ENCODE assay signal across 9 cellular contexts in the genomic region with DNA sequence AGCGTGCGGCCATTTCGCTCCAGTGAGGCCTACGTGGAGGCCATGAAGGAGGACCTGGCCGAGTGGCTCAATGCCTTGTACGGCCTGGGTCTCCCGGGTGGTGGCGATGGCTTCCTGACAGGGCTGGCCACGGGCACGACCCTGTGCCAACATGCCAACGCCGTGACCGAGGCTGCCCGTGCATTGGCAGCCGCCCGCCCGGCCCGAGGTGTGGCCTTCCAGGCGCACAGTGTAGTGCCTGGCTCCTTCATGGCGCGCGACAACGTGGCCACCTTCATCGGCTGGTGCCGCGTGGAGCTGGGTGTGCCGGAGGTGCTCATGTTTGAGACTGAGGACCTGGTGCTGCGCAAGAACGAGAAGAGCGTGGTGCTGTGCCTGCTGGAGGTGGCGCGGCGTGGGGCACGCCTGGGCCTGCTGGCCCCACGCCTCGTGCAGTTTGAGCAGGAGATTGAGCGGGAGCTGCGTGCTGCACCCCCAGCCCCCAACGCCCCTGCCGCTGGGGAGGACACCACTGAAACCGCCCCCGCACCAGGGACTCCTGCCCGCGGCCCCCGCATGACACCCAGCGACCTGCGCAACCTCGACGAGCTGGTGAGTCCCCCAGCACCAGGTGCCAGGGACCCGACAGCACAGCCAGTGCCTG. TPM values are rescaled to one million over a fixed set of nuclear protein-coding genes. Genes with fewer than 3 reads are reported as not detected.
DNase-seq lines count a peak whose midpoint lies in the region; TF ChIP-seq lines count a peak whose summit lies in the region.
"Had no signal": no experiment of that assay in that cellular context is flagged by ENCODE, and none has a peak within 500 bp of the region (broad histone marks: within the 10 kb centered on the region; RNA-seq: fewer than 3 reads in every experiment).

No MANE protein-coding gene starts in this region.

- H2AFZ ChIP-seq in trophoblast cell (ENCODE audit: insufficient read depth, low read length, poor library complexity) = no peak overlapping the region

- peaks cover 65 to 88% (median 79%) of the 10 kb centered on the region in 10 experiments for H3K4me1 ChIP-seq in BLaER1 treated with 17β-estradiol and CSF1 and Interleukin-3, amounts not matched to agents 10 nM and 100 nM
- H3K4me1 ChIP-seq in trophoblast cell (ENCODE audit: control insufficient read depth in 1 of 2, insufficient read depth in 2 of 2, low read length in 2 of 2) = peaks cover 25 to 33% of the 10 kb centered on the region in 2 experiments

- no peak overlapping the region for H2BK5ac ChIP-seq in trophoblast cell (ENCODE audit: low read depth, low read length, poor library complexity)

- no peak overlapping the region for H3K27ac ChIP-seq in BLaER1 treated with 17β-estradiol and CSF1 and Interleukin-3, amounts not matched to agents 10 nM and 100 nM
- no peak overlapping the region for H3K27ac ChIP-seq in trophoblast cell (ENCODE audit: low read depth, low read length)

- TF ChIP-seq CTCF in epithelial cell of proximal tubule (conservative IDR thresholded peaks at IDR 0.05; ENCODE audit: low read depth, low read length) = no peak

- no peak overlapping the region for H4K12ac ChIP-seq in trophoblast cell (ENCODE audit: low read depth, low read length)

- peaks cover 5% of the 10 kb centered on the region for H3K79me2 ChIP-seq in trophoblast cell (ENCODE audit: control insufficient read depth, insufficient read depth, low read length, poor library complexity)

- no peak overlapping the region for H4K8ac ChIP-seq in trophoblast cell (ENCODE audit: low read depth, low read length)

- H4K91ac ChIP-seq in trophoblast cell (ENCODE audit: low read depth, low read length) = no peak overlapping the region

- H3K14ac ChIP-seq in trophoblast cell (ENCODE audit: low read length) = no peak overlapping the region

- peaks cover 8 to 68% (median 60%) of the 10 kb centered on the region in 11 experiments for H3K27me3 ChIP-seq in BLaER1 treated with 17β-estradiol and CSF1 and Interleukin-3, amounts not matched to agents 10 nM and 100 nM
- no peaks in the 10 kb centered on the region for H3K27me3 ChIP-seq in MG63
- H3K27me3 ChIP-seq in trophoblast cell (ENCODE audit: insufficient read depth, low read length) = peaks cover 2% of the 10 kb centered on the region

- no peak overlapping the region for H3K4ac ChIP-seq in trophoblast cell (ENCODE audit: low read depth, low read length)

- H3K18ac ChIP-seq in trophoblast cell (ENCODE audit: low read length) = peak overlapping the region; percentile 13

- peak overlapping the region in 3 of 11 experiments; percentile 5 to 55 (median 38); a peak in 2 of 22 replicates for H3K9ac ChIP-seq in BLaER1 treated with 17β-estradiol and CSF1 and Interleukin-3, amounts not matched to agents 10 nM and 100 nM
- H3K9ac ChIP-seq in trophoblast cell (ENCODE audit: low read length) = no peak overlapping the region

- peaks cover 14% of the 10 kb centered on the region for H3K79me1 ChIP-seq in trophoblast cell (ENCODE audit: low read length)

- H3K4me2 ChIP-seq in BLaER1 treated with 17β-estradiol and CSF1 and Interleukin-3, amounts not matched to agents 10 nM and 100 nM = peak overlapping the region; percentile 60 to 99 (median 89)
- H3K4me2 ChIP-seq in trophoblast cell (ENCODE audit: low read length) = no peak overlapping the region

- peak overlapping the region in 3 of 10 experiments; percentile 26 to 82 (median 31); a peak in 5 of 20 replicates for H3K4me3 ChIP-seq in BLaER1 treated with 17β-estradiol and CSF1 and Interleukin-3, amounts not matched to agents 10 nM and 100 nM
- H3K4me3 ChIP-seq in MG63 (peak overlapping the region; percentile 83), epithelial cell of proximal tubule (ENCODE audit: low read depth, low read length) (peak overlapping the region; percentile 92), trophoblast cell (ENCODE audit: low read depth, low read length) (no peak overlapping the region)

- H2BK12ac ChIP-seq in trophoblast cell (ENCODE audit: low read length) = no peak overlapping the region

- H3K36me3 ChIP-seq in BLaER1 treated with 17β-estradiol and CSF1 and Interleukin-3, amounts not matched to agents 10 nM and 100 nM = no peaks in the 10 kb centered on the region
- H3K36me3 ChIP-seq in MG63 (peaks cover 14% of the 10 kb centered on the region), trophoblast cell (ENCODE audit: control insufficient read depth in 1 of 2, insufficient read depth in 2 of 2, low read length in 2 of 2) (peaks cover 7 to 9% of the 10 kb centered on the region in 2 experiments)

- no CpG with 5 or more reads among the region's 50 CpGs for WGBS in trophoblast cell (ENCODE audit: extremely low coverage, insufficient coverage, insufficient read length)

- H2BK120ac ChIP-seq in trophoblast cell (ENCODE audit: insufficient read depth, low read length, poor library complexity) = no peak overlapping the region

- no peaks in the 10 kb centered on the region for H3K9me3 ChIP-seq in BLaER1 treated with 17β-estradiol and CSF1 and Interleukin-3, amounts not matched to agents 10 nM and 100 nM (replicated peaks in 1 of 11)
- H3K9me3 ChIP-seq in MG63 = no peaks in the 10 kb centered on the region
- H3K9me3 ChIP-seq in trophoblast cell (ENCODE audit: insufficient read depth, low read depth, low read length) = peaks cover 2% of the 10 kb centered on the region

- H3K23ac ChIP-seq in trophoblast cell (ENCODE audit: low read length) = no peak overlapping the region

- DNase-seq in MG63 (no peak), epithelial cell of proximal tubule (ENCODE audit: low read depth) (no peak), trophoblast cell (no peak), GM19240 (ENCODE audit: insufficient read length, low spot score) (no peak), SIG-M5 treated with dmso at 0.1 percent for 504 hours (lab: John Stamatoyannopoulos, UW; ENCODE audit: unreplicated experiment) (no peak), kidney tubule cell (ENCODE audit: low spot score) (no peak), NCI-H82 (lab: John Stamatoyannopoulos, UW) (no peak)
- DNase-seq: activated T-cell treated with anti-CD3 and anti-CD28 coated beads for 4 hours had no signal

- H4K20me1 ChIP-seq in BLaER1 treated with 17β-estradiol and CSF1 and Interleukin-3, amounts not matched to agents 10 nM and 100 nM = peaks cover 7 to 58% (median 30%) of the 10 kb centered on the region in 11 experiments; a peak in 19 of 22 replicates

- no peak overlapping the region for H2AK5ac ChIP-seq in trophoblast cell (ENCODE audit: low read length)

RNA-seq across cellular contexts. Expression of a gene that starts 1.8 kb away (rescaled TPM):
- 15.5 and 15.9 TPM in 2 replicates for total RNA-seq in MG63 (2014; rRNA removed; shearing (Covaris generic); ENCODE audit: low replicate concordance)
- 31.4 and 34.9 TPM in 2 replicates for total RNA-seq in epithelial cell of proximal tubule
- polyA plus RNA-seq in trophoblast cell (2013) = 14.6 and 14.7 TPM in 2 replicates

RNA-seq across cellular contexts. Expression of a gene that starts 7.2 kb away (rescaled TPM):
- total RNA-seq in MG63 (2014; rRNA removed; shearing (Covaris generic); ENCODE audit: low replicate concordance) = not detected in 2 replicates
- 0.12 TPM in 1 of 2 replicates, not detected in the other for total RNA-seq in epithelial cell of proximal tubule
- 1.1 and 1.2 TPM in 2 replicates for polyA plus RNA-seq in trophoblast cell (2013)

RNA-seq across cellular contexts. Expression of a gene that starts 40.2 kb away (rescaled TPM):
- total RNA-seq in MG63 (2014; rRNA removed; shearing (Covaris generic); ENCODE audit: low replicate concordance) = 149 and 159 TPM in 2 replicates
- total RNA-seq in epithelial cell of proximal tubule = 211 and 328 TPM in 2 replicates
- 256 and 260 TPM in 2 replicates for polyA plus RNA-seq in trophoblast cell (2013)

RNA-seq across cellular contexts. Expression of a gene that starts 40.5 kb away (rescaled TPM):
- 18.3 and 46.7 TPM in 2 replicates for total RNA-seq in MG63 (2014; rRNA removed; shearing (Covaris generic); ENCODE audit: low replicate concordance)
- total RNA-seq in epithelial cell of proximal tubule = 28.2 and 36.0 TPM in 2 replicates
- polyA plus RNA-seq in trophoblast cell (2013) = 25.9 and 28.0 TPM in 2 replicates
